In genomic region chr2:127614731-127615130, GRCh38 we compare ENCODE assay signal across 21 cellular contexts. TPM values are rescaled to one million over a fixed set of nuclear protein-coding genes. Genes with fewer than 3 reads are reported as not detected.
A peak's percentile ranks its signal among the peaks of the same experiment; 100 is the strongest.
DNase-seq lines count a peak whose midpoint lies in the region; ATAC-seq and TF ChIP-seq lines count a peak whose summit lies in the region.
"Had no signal": no experiment of that assay in that cellular context is flagged by ENCODE, and none has a peak within 500 bp of the region (broad histone marks: within the 10 kb centered on the region; RNA-seq: fewer than 3 reads in every experiment).

No MANE protein-coding gene starts in this region.

- TF ChIP-seq CTCF in CD4-positive, alpha-beta T cell (IDR thresholded peaks at IDR 0.05): no peak
- TF ChIP-seq CTCF in endodermal cell (conservative IDR thresholded peaks at IDR 0.05): no peak
- TF ChIP-seq CTCF in osteoblast (IDR thresholded peaks at IDR 0.05; ENCODE audit: extremely low read depth, low read depth, low read length): no peak
- no peak for TF ChIP-seq CTCF in Caco-2 (IDR thresholded peaks at IDR 0.05; ENCODE audit: insufficient read depth in 1 of 2, low read depth in 1 of 2, low read length in 1 of 2, severe bottlenecking in 1 of 2, unreplicated experiment in 1 of 2)

- 87 to 100% methylated on average over 3 of the region's 3 CpGs for WGBS in endodermal cell (ENCODE audit: insufficient coverage in 1 of 2, insufficient read length in 1 of 2), 2 experiments

- CTCF ChIA-PET in CD4-positive, alpha-beta T cell (lab: Charles Lee): interaction anchor here (1.3 kb wide), 1 partner anchor 35 kb away, joined by 3 read pairs; no protein-coding TSS in a partner anchor
- CTCF ChIA-PET in Caco-2 (lab: Charles Lee): no interaction called here

- DNase-seq in CD4-positive, alpha-beta T cell: no peak
- DNase-seq in Jurkat, Clone E6-1 (ENCODE audit: low read depth, low spot score): no peak
- peak; percentile 25 for DNase-seq in endodermal cell
- DNase-seq in osteoblast (ENCODE audit: insufficient read length, low spot score, missing footprints): peak; percentile 87
- no peak for DNase-seq in activated T-cell treated with anti-CD3 and anti-CD28 coated beads, Interleukin-2, amount 50 U/mL, for 4 hours
- no peak for DNase-seq in Caco-2
- DNase-seq: activated CD4-positive, alpha-beta T cell treated with anti-CD3 and anti-CD28 coated beads, Interleukin-2, amount 10 ng/mL, durations not matched to agents 7 days and 5 days; GDM1; immature natural killer cell; mesenchymal stem cell; NCI-H1092; SIG-M5; testis had no signal

- no TSS peak for BruUV-seq in Caco-2 (replicated peaks; lab: Mats Ljungman, UMichigan)

- no peaks in the 10 kb centered on the region for H3K36me3 Mint-ChIP-seq in CD4-positive, alpha-beta T cell (ENCODE audit: low read depth)
- H3K36me3 Mint-ChIP-seq in endodermal cell (ENCODE audit: low read depth) (no peaks in the 10 kb centered on the region), Caco-2 (ENCODE audit: insufficient read depth, unreplicated experiment) (peaks cover 2% of the 10 kb centered on the region)
- no peaks in the 10 kb centered on the region for H3K36me3 Mint-ChIP-seq in activated T-cell treated with anti-CD3 and anti-CD28 coated beads, Interleukin-2, amount 50 U/mL, for 4 hours (ENCODE audit: insufficient read depth)
- H3K36me3 Mint-ChIP-seq: CD8-positive, alpha-beta T cell; immature natural killer cell; neural progenitor cell had no signal

- H3K9me3 Mint-ChIP-seq in CD4-positive, alpha-beta T cell: peaks cover 6% of the 10 kb centered on the region
- H3K9me3 Mint-ChIP-seq in endodermal cell (peaks cover 14% of the 10 kb centered on the region), Caco-2 (ENCODE audit: unreplicated experiment) (peaks cover 14% of the 10 kb centered on the region)
- peaks cover 7% of the 10 kb centered on the region for H3K9me3 Mint-ChIP-seq in activated T-cell treated with anti-CD3 and anti-CD28 coated beads, Interleukin-2, amount 50 U/mL, for 4 hours

- ATAC-seq in CD4-positive, alpha-beta T cell (ENCODE audit: poor library complexity): no peak
- no peak for ATAC-seq in HG02885 (IDR thresholded peaks at IDR 0.05; ENCODE audit: poor library complexity, unreplicated experiment)
- ATAC-seq in GM18873 (IDR thresholded peaks at IDR 0.05; ENCODE audit: low FRiP score, unreplicated experiment): no peak
- ATAC-seq in activated T-cell treated with anti-CD3 and anti-CD28 coated beads, Interleukin-2, amount 50 U/mL, for 4 hours: no peak
- ATAC-seq: CD8-positive, alpha-beta T cell had no signal

- peaks cover 32% of the 10 kb centered on the region for H3K4me1 Mint-ChIP-seq in CD4-positive, alpha-beta T cell (ENCODE audit: low read depth)
- H3K4me1 Mint-ChIP-seq in endodermal cell (peaks cover 12% of the 10 kb centered on the region), Caco-2 (ENCODE audit: low read depth, unreplicated experiment) (no peaks in the 10 kb centered on the region)
- H3K4me1 Mint-ChIP-seq in activated T-cell treated with anti-CD3 and anti-CD28 coated beads, Interleukin-2, amount 50 U/mL, for 4 hours (ENCODE audit: low read depth): peaks cover 11% of the 10 kb centered on the region
- H3K4me1 Mint-ChIP-seq: central memory CD8-positive, alpha-beta T cell; H9; immature natural killer cell; neural progenitor cell had no signal

- H3K4me3 ChIP-seq in Jurkat, Clone E6-1 (ENCODE audit: low read length): peak overlapping the region; percentile 2
- H3K4me3 ChIP-seq in endodermal cell (ENCODE audit: low read length) (no peak overlapping the region), osteoblast (ENCODE audit: insufficient read depth, low read length) (no peak overlapping the region), Caco-2 (ENCODE audit: low read depth, low read length) (no peak overlapping the region)
- H3K4me3 ChIP-seq: neural progenitor cell, right atrium auricular region, testis had no signal

- no peak overlapping the region for H3K9ac ChIP-seq in endodermal cell (ENCODE audit: extremely low read depth, low read length, poor library complexity, severe bottlenecking)
- H3K9ac ChIP-seq: neural progenitor cell had no signal

- no peak overlapping the region for H3K27ac ChIP-seq in CD4-positive, alpha-beta T cell (ENCODE audit: low read depth, low read length)
- H3K27ac ChIP-seq in endodermal cell (ENCODE audit: low read depth, low read length) (no peak overlapping the region), osteoblast (ENCODE audit: low read depth, low read length) (no peak overlapping the region)
- H3K27ac ChIP-seq: neural progenitor cell, right atrium auricular region, testis had no signal

- no peaks in the 10 kb centered on the region for H4K20me1 ChIP-seq in osteoblast (ENCODE audit: insufficient read depth, low read length)

- POLR2A ChIA-PET in CD4-positive, alpha-beta T cell (lab: Charles Lee): interaction anchor here (1.0 to 1.6 kb wide), 2 partner anchors 22 to 87 kb away, joined by 3 to 8 read pairs; partner anchors contain the start of gene SFT2D3
- POLR2A ChIA-PET in Caco-2 (lab: Charles Lee): no interaction called here

- no peaks in the 10 kb centered on the region for H3K27me3 Mint-ChIP-seq in CD4-positive, alpha-beta T cell
- H3K27me3 Mint-ChIP-seq in endodermal cell (ENCODE audit: insufficient read depth) (peaks cover 4% of the 10 kb centered on the region), Caco-2 (ENCODE audit: insufficient read depth, unreplicated experiment) (peaks cover 8% of the 10 kb centered on the region)
- H3K27me3 Mint-ChIP-seq in activated T-cell treated with anti-CD3 and anti-CD28 coated beads, Interleukin-2, amount 50 U/mL, for 4 hours (ENCODE audit: low read depth): peaks cover 7% of the 10 kb centered on the region

- peaks cover 9% of the 10 kb centered on the region for H3K9me3 ChIP-seq in CD4-positive, alpha-beta T cell (ENCODE audit: control insufficient read depth, low read length)
- H3K9me3 ChIP-seq in endodermal cell (ENCODE audit: control insufficient read depth, low read length): peaks cover 15% of the 10 kb centered on the region
- no peaks in the 10 kb centered on the region for H3K9me3 ChIP-seq in osteoblast (ENCODE audit: low read depth, low read length)
- peaks cover 11% of the 10 kb centered on the region for H3K9me3 ChIP-seq in Caco-2
- H3K9me3 ChIP-seq: testis had no signal

- no peak overlapping the region for H3K4me2 ChIP-seq in osteoblast (ENCODE audit: insufficient read depth, low read length)
- H3K4me2 ChIP-seq: neural progenitor cell had no signal

- no peaks in the 10 kb centered on the region for H3K36me3 ChIP-seq in endodermal cell (ENCODE audit: control insufficient read depth, insufficient read depth, low read length)
- no peaks in the 10 kb centered on the region for H3K36me3 ChIP-seq in osteoblast (ENCODE audit: insufficient read depth, low read length)
- no peaks in the 10 kb centered on the region for H3K36me3 ChIP-seq in Caco-2 (ENCODE audit: control insufficient read depth, insufficient read depth, low read length)
- H3K36me3 ChIP-seq: neural progenitor cell, right atrium auricular region had no signal

- H3K27me3 ChIP-seq in CD4-positive, alpha-beta T cell (ENCODE audit: control insufficient read depth, insufficient read depth, low read length): no peaks in the 10 kb centered on the region
- H3K27me3 ChIP-seq in endodermal cell (ENCODE audit: control insufficient read depth, insufficient read depth, low read length, poor library complexity, severe bottlenecking) (no peaks in the 10 kb centered on the region), osteoblast (ENCODE audit: insufficient read depth, low read length) (no peaks in the 10 kb centered on the region), Caco-2 (replicated peaks; ENCODE audit: control insufficient read depth, insufficient read depth, low read length) (no peaks in the 10 kb centered on the region)
- H3K27me3 ChIP-seq: neural progenitor cell, right atrium auricular region, testis had no signal

- H3K4me1 ChIP-seq in endodermal cell (ENCODE audit: control insufficient read depth, insufficient read depth, low read length) (no peaks in the 10 kb centered on the region), osteoblast (ENCODE audit: insufficient read depth, low read length) (peaks cover 6% of the 10 kb centered on the region), Caco-2 (no peaks in the 10 kb centered on the region)
- H3K4me1 ChIP-seq: right atrium auricular region, testis had no signal

- peak overlapping the region; percentile 25 for H3K4me3 Mint-ChIP-seq in CD4-positive, alpha-beta T cell
- H3K4me3 Mint-ChIP-seq in endodermal cell (no peak overlapping the region), Caco-2 (ENCODE audit: unreplicated experiment) (no peak overlapping the region)
- no peak overlapping the region for H3K4me3 Mint-ChIP-seq in activated T-cell treated with anti-CD3 and anti-CD28 coated beads, Interleukin-2, amount 50 U/mL, for 4 hours
- H3K4me3 Mint-ChIP-seq: activated CD4-positive, alpha-beta T cell treated with anti-CD3 and anti-CD28 coated beads, Interleukin-2, amount 10 ng/mL, durations not matched to agents 7 days and 5 days; CD8-positive, alpha-beta T cell; central memory CD8-positive, alpha-beta T cell; H9; immature natural killer cell; neural progenitor cell had no signal

- no peak overlapping the region for H2AFZ ChIP-seq in osteoblast (ENCODE audit: low read length)
- H2AFZ ChIP-seq: neural progenitor cell had no signal

- H3K79me2 ChIP-seq in osteoblast (ENCODE audit: insufficient read depth, low read length): no peaks in the 10 kb centered on the region

- intact Hi-C loops in CD4-positive, alpha-beta T cell (cut with DNase I, micrococcal nuclease): no loop called here
- intact Hi-C loops in Caco-2 (cut with micrococcal nuclease; ENCODE audit: unreplicated experiment): no loop called here

- peak overlapping the region; percentile 77 for H3K27ac Mint-ChIP-seq in CD4-positive, alpha-beta T cell
- no peak overlapping the region for H3K27ac Mint-ChIP-seq in endodermal cell
- no peak overlapping the region for H3K27ac Mint-ChIP-seq in Caco-2 (ENCODE audit: unreplicated experiment)
- H3K27ac Mint-ChIP-seq: activated CD4-positive, alpha-beta T cell treated with anti-CD3 and anti-CD28 coated beads, Interleukin-2, amount 10 ng/mL, durations not matched to agents 7 days and 5 days; H9; immature natural killer cell; neural progenitor cell had no signal

RNA-seq across cellular contexts. Expression of gene GPR17, which starts 31.2 kb away (rescaled TPM):
- not detected for total RNA-seq in CD4-positive, alpha-beta T cell
- polyA plus RNA-seq in Jurkat, Clone E6-1 (2012; ENCODE audit: insufficient read depth, insufficient read length): 0.95 TPM
- total RNA-seq in endodermal cell (under 1 TPM in 1 of 2 donors, not detected in 1; 0.24 TPM), osteoblast (not detected in 2 replicates), Caco-2 (2022) (not detected in 2 replicates)
- 5.0 TPM for polyA plus RNA-seq in endodermal cell (2013, experiment 1 of 2)
- 4.8 TPM for polyA plus RNA-seq in endodermal cell (2013, experiment 2 of 2)
- not detected for total RNA-seq in activated T-cell treated with anti-CD3 and anti-CD28 coated beads, Interleukin-2, amount 50 U/mL, for 4 hours
- total RNA-seq: activated CD4-positive, alpha-beta T cell treated with anti-CD3 and anti-CD28 coated beads, Interleukin-2, amount 10 ng/mL, durations not matched to agents 7 days and 5 days; CD8-positive, alpha-beta T cell; glomerular endothelial cell had no signal
- polyA plus RNA-seq: immature natural killer cell had no signal

Comparison
In these comparisons a context has a peak if more than half of its experiments do, and no peak if none do; other contexts are left out.
1. DNase-seq: peak in endodermal cell (single experiment) and osteoblast (single experiment); none in CD4-positive, alpha-beta T cell (0 of 10), Jurkat, Clone E6-1 (single experiment), activated T-cell treated with anti-CD3 and anti-CD28 coated beads, Interleukin-2, amount 50 U/mL, for 4 hours (single experiment) and Caco-2 (0 of 2).